Comparison of ENCODE assay signal across 8 cellular contexts in genomic region chr1:51501218-51501630, GRCh38. TPM values are rescaled to one million over a fixed set of nuclear protein-coding genes. Genes with fewer than 3 reads are reported as not detected.
DNase-seq lines count a peak whose midpoint lies in the region; ATAC-seq and TF ChIP-seq lines count a peak whose summit lies in the region.
"Not testable (repeated sequence)": the region's sequence is repeated elsewhere in the genome, so short reads cannot be mapped to it uniquely, and the experiment has no call there.

No MANE protein-coding gene starts in this region.

- H2AFZ ChIP-seq in OCI-LY1 (ENCODE audit: low read length): not testable (repeated sequence)

- H3K9me2 ChIP-seq in OCI-LY1 (ENCODE audit: low read depth, low read length): not testable (repeated sequence)

- not testable (repeated sequence) for H3K27ac ChIP-seq in CD8-positive, alpha-beta T cell (ENCODE audit: low read depth, low read length)
- H3K27ac ChIP-seq in OCI-LY1 (ENCODE audit: low read depth, low read length, poor library complexity, severe bottlenecking): peak overlapping the region; percentile 72

- not testable (repeated sequence) for H3K27me3 ChIP-seq in CD8-positive, alpha-beta T cell (ENCODE audit: insufficient read depth, low read length); OCI-LY1 (ENCODE audit: insufficient read depth, low read length)

- H3K9ac ChIP-seq in OCI-LY1 (ENCODE audit: low read length): not testable (repeated sequence)

- H3F3A ChIP-seq in OCI-LY1 (ENCODE audit: insufficient read depth, low read length): not testable (repeated sequence)

- H4K20me1 ChIP-seq in OCI-LY1 (ENCODE audit: insufficient read depth, low read length): not testable (repeated sequence)

- CTCF ChIA-PET in CD8-positive, alpha-beta T cell (lab: Charles Lee): not testable (repeated sequence)

- intact Hi-C loops in CD8-positive, alpha-beta T cell (cut with DNase I, micrococcal nuclease): not testable (repeated sequence)

- not testable (repeated sequence) for H3K9me3 ChIP-seq in CD8-positive, alpha-beta T cell (ENCODE audit: low read length); OCI-LY1 (ENCODE audit: low read length)

- not testable (repeated sequence) for H3K9me3 Mint-ChIP-seq in CD8-positive, alpha-beta T cell; activated T-helper 17 cell treated with anti-CD3 and anti-CD28 coated beads, Interleukin-2, amount 50 U/mL, for 72 hours

- peaks cover 40% of the 10 kb centered on the region for H3K36me3 Mint-ChIP-seq in CD8-positive, alpha-beta T cell
- peaks cover 53% of the 10 kb centered on the region for H3K36me3 Mint-ChIP-seq in activated T-helper 17 cell treated with anti-CD3 and anti-CD28 coated beads, Interleukin-2, amount 50 U/mL, for 72 hours (ENCODE audit: low read depth)

- not testable (repeated sequence) for H3K27me3 Mint-ChIP-seq in CD8-positive, alpha-beta T cell (ENCODE audit: low read depth); activated T-helper 17 cell treated with anti-CD3 and anti-CD28 coated beads, Interleukin-2, amount 50 U/mL, for 72 hours

- TF ChIP-seq CTCF in CD8-positive, alpha-beta T cell (IDR thresholded peaks at IDR 0.05); OCI-LY1 (IDR thresholded peaks at IDR 0.05; ENCODE audit: low read length): not testable (repeated sequence)

- ATAC-seq in CD8-positive, alpha-beta T cell: peak; percentile 81
- ATAC-seq in GM18870 (IDR thresholded peaks at IDR 0.05; ENCODE audit: unreplicated experiment) (peak; percentile 56), GM21390 (IDR thresholded peaks at IDR 0.05; ENCODE audit: unreplicated experiment) (peak; percentile 56), HG02870 (IDR thresholded peaks at IDR 0.05; ENCODE audit: unreplicated experiment) (peak; percentile 67), HG03378 (IDR thresholded peaks at IDR 0.05; ENCODE audit: unreplicated experiment) (peak; percentile 56)
- ATAC-seq in activated T-helper 17 cell treated with anti-CD3 and anti-CD28 coated beads, Interleukin-2, amount 50 U/mL, for 72 hours (replicated peaks): peak; percentile 68

- peak overlapping the region; percentile 52 for H3K27ac Mint-ChIP-seq in CD8-positive, alpha-beta T cell
- peak overlapping the region; percentile 75 for H3K27ac Mint-ChIP-seq in activated T-helper 17 cell treated with anti-CD3 and anti-CD28 coated beads, Interleukin-2, amount 50 U/mL, for 72 hours

- POLR2A ChIA-PET in CD8-positive, alpha-beta T cell (lab: Charles Lee): not testable (repeated sequence)

- peak in 1 of 7 experiments; percentile 33 for DNase-seq in CD8-positive, alpha-beta T cell
- peak; percentile 50 for DNase-seq in stimulated activated CD4-positive, alpha-beta T cell treated with anti-CD3 and anti-CD28 coated beads, Interleukin-1b, Interleukin-23, amount 100 ng/mL, for 48 hours

- peaks cover 73% of the 10 kb centered on the region for H3K79me2 ChIP-seq in OCI-LY1 (ENCODE audit: insufficient read depth, low read length)

- peak overlapping the region; percentile 44 for H3K4me2 ChIP-seq in OCI-LY1 (ENCODE audit: low read length)

- H3K4me3 Mint-ChIP-seq in CD8-positive, alpha-beta T cell: peak overlapping the region; percentile 61
- H3K4me3 Mint-ChIP-seq in activated T-helper 17 cell treated with anti-CD3 and anti-CD28 coated beads, Interleukin-2, amount 50 U/mL, for 72 hours: peak overlapping the region; percentile 73

- peaks cover 50% of the 10 kb centered on the region for H3K4me1 Mint-ChIP-seq in CD8-positive, alpha-beta T cell (ENCODE audit: low read depth)
- peaks cover 34% of the 10 kb centered on the region for H3K4me1 Mint-ChIP-seq in activated T-helper 17 cell treated with anti-CD3 and anti-CD28 coated beads, Interleukin-2, amount 50 U/mL, for 72 hours

- H3K4me1 ChIP-seq in CD8-positive, alpha-beta T cell (ENCODE audit: insufficient read depth, low read length): not testable (repeated sequence)
- H3K4me1 ChIP-seq in OCI-LY1 (ENCODE audit: insufficient read depth, low read length, severe bottlenecking): peaks cover 54% of the 10 kb centered on the region

- not testable (repeated sequence) for H3K36me3 ChIP-seq in CD8-positive, alpha-beta T cell (ENCODE audit: insufficient read depth, low read length)
- H3K36me3 ChIP-seq in OCI-LY1 (ENCODE audit: insufficient read depth, low read length): peaks cover 49% of the 10 kb centered on the region

- H3K4me3 ChIP-seq in CD8-positive, alpha-beta T cell (ENCODE audit: low read depth, low read length): not testable (repeated sequence)
- peak overlapping the region; percentile 44 for H3K4me3 ChIP-seq in OCI-LY1 (ENCODE audit: low read depth, low read length, poor library complexity, severe bottlenecking)

RNA-seq across cellular contexts. Expression of gene EPS15, which starts 17.8 kb away (rescaled TPM):
- 10 to 100 TPM; 49.9 to 52.2 TPM for total RNA-seq in CD8-positive, alpha-beta T cell
- 10 to 100 TPM; 54.2 to 65.4 TPM for total RNA-seq in activated T-helper 17 cell treated with anti-CD3 and anti-CD28 coated beads, Interleukin-2, amount 50 U/mL, for 72 hours
